14 cellular contexts compared by ENCODE assay signal in the genomic region with DNA sequence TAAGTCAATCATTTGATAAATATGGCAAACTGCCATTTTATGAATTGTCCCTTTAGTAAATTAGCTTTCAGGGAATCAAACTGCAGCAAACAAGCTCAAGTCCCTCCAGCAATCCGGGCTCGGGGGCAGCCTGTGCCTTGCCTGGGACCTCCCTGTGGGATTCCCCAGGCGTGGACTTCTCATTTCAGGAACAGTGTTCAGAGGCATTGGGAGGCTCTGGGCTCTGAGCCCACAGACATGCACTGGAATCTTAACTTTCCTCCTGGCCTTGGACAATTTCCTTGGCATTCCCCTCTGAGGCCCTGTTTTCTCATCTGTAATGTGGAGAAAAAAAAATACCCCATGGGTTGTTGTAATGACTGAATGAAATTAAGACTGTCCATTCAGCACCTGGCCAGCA. TPM values are rescaled to one million over a fixed set of nuclear protein-coding genes. Genes with fewer than 3 reads are reported as not detected.
DNase-seq lines count a peak whose midpoint lies in the region; ATAC-seq and TF ChIP-seq lines count a peak whose summit lies in the region.
"Had no signal": no experiment of that assay in that cellular context is flagged by ENCODE, and none has a peak within 500 bp of the region (broad histone marks: within the 10 kb centered on the region; RNA-seq: fewer than 3 reads in every experiment).

No MANE protein-coding gene starts in this region.

- TF ChIP-seq CTCF in AG10803 (conservative IDR thresholded peaks at IDR 0.05; ENCODE audit: low read length) (no peak), GM12865 (IDR thresholded peaks at IDR 0.05; ENCODE audit: insufficient read depth, low read depth, low read length, missing control alignments) (no peak), fibroblast of the aortic adventitia (IDR thresholded peaks at IDR 0.05; ENCODE audit: insufficient read depth, low read length) (no peak), testis (IDR thresholded peaks at IDR 0.05) (no peak)

- no peak for TF ChIP-seq POLR2A in testis (IDR thresholded peaks at IDR 0.05)

- H3K27me3 ChIP-seq in testis = no peaks in the 10 kb centered on the region
- H3K27me3 ChIP-seq: BLaER1 treated with 17β-estradiol and CSF1 and Interleukin-3, amounts not matched to agents 10 nM and 100 nM had no signal

- 25 to 56% methylated on average over 3 of the region's 3 CpGs for WGBS in testis, 2 donors

- H3K4me1 ChIP-seq in testis = no peaks in the 10 kb centered on the region
- H3K4me1 ChIP-seq: BLaER1 treated with 17β-estradiol and CSF1 and Interleukin-3, amounts not matched to agents 10 nM and 100 nM had no signal

- no peaks in the 10 kb centered on the region for H3K36me3 ChIP-seq in testis (ENCODE audit: low read depth, missing control alignments)
- H3K36me3 ChIP-seq: BLaER1 treated with 17β-estradiol and CSF1 and Interleukin-3, amounts not matched to agents 10 nM and 100 nM had no signal

- ATAC-seq in HG02970 (IDR thresholded peaks at IDR 0.05; ENCODE audit: low FRiP score, unreplicated experiment) (no peak), GM18858 (IDR thresholded peaks at IDR 0.05; ENCODE audit: unreplicated experiment) (no peak)

- DNase-seq in AG10803 (ENCODE audit: low read depth) (peak; percentile 51), GM12865 (ENCODE audit: low read depth) (peak; percentile 18), fibroblast of the aortic adventitia (ENCODE audit: low read depth) (peak; percentile 22), testis (peak; percentile 74), cerebellum (ENCODE audit: low spot score) (no peak)
- DNase-seq: AML-193; CD4-positive, CD25-positive, alpha-beta regulatory T cell; DMS53; GF-D8; GM23248 had no signal

- no peaks in the 10 kb centered on the region for H3K9me3 ChIP-seq in testis
- H3K9me3 ChIP-seq: BLaER1 treated with 17β-estradiol and CSF1 and Interleukin-3, amounts not matched to agents 10 nM and 100 nM had no signal

- intact Hi-C loops in testis (cut with DNase I; ENCODE audit: low total_unique reads) = no loop called here

- H3K4me3 ChIP-seq in AG10803 (ENCODE audit: low read length) (no peak overlapping the region), GM12865 (ENCODE audit: low read depth, low read length) (no peak overlapping the region), fibroblast of the aortic adventitia (ENCODE audit: low read depth, low read length) (no peak overlapping the region), testis (no peak overlapping the region)
- H3K4me3 ChIP-seq: BLaER1 treated with 17β-estradiol and CSF1 and Interleukin-3, amounts not matched to agents 10 nM and 100 nM; GM12878; GM23248 had no signal

- no peak overlapping the region for H3K27ac ChIP-seq in testis
- H3K27ac ChIP-seq: BLaER1 treated with 17β-estradiol and CSF1 and Interleukin-3, amounts not matched to agents 10 nM and 100 nM; GM23248 had no signal

RNA-seq across cellular contexts. Expression of a gene that starts 17.5 kb away (rescaled TPM):
- total RNA-seq in fibroblast of the aortic adventitia (ENCODE audit: low replicate concordance) = not detected in 2 replicates
- 1 to 10 TPM; 1.1 to 1.2 TPM for total RNA-seq in testis
- 1.7 TPM for polyA plus RNA-seq in testis (ENCODE audit: insufficient read depth, low read depth, low replicate concordance)
- total RNA-seq in cerebellum = not detected
- total RNA-seq: CD4-positive, CD25-positive, alpha-beta regulatory T cell; GM12878; GM23248 had no signal
- polyA plus RNA-seq: CD4-positive, CD25-positive, alpha-beta regulatory T cell; GM23248 had no signal

RNA-seq across cellular contexts. Expression of a gene that starts 43.2 kb away (rescaled TPM):
- total RNA-seq in fibroblast of the aortic adventitia (ENCODE audit: low replicate concordance) (not detected in 2 replicates), testis (under 1 TPM; 0.47 to 0.74 TPM), cerebellum (not detected)
- 0.87 TPM for polyA plus RNA-seq in testis (ENCODE audit: insufficient read depth, low read depth, low replicate concordance)
- total RNA-seq: CD4-positive, CD25-positive, alpha-beta regulatory T cell; GM12878; GM23248 had no signal
- polyA plus RNA-seq: CD4-positive, CD25-positive, alpha-beta regulatory T cell; GM12878; GM23248 had no signal
